27 cellular contexts compared by ENCODE assay signal in the genomic region with DNA sequence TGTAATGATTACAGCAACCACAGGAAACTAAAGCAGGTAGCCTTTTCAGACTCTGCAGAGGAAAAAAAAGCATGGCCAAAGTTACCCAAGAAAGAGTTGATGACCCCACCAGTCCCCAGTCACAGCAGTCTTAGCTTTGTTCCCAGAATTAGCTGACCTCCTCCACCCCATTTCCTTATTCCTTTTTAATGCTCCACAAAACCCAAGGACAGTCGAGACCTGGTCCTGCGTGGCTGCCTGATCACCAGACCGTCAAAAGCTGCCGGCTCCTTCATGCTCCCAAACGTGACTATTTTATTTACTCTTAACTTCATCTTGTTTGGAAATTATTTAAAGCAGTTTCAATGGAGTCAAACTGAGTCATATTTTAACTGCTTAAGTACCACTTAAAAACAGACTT.
"Had no signal": no experiment of that assay in that cellular context is flagged by ENCODE, and none has a peak within 500 bp of the region (broad histone marks: within the 10 kb centered on the region; RNA-seq: fewer than 3 reads in every experiment).

No MANE protein-coding gene starts in this region.

- H3K36me3 ChIP-seq: esophagus muscularis mucosa, gastrocnemius medialis, left lung, thoracic aorta had no signal

- H3K9me3 Mint-ChIP-seq: activated CD4-positive, alpha-beta T cell treated with anti-CD3 and anti-CD28 coated beads, Interleukin-2, amount 10 ng/mL, durations not matched to agents 7 days and 5 days; activated CD8-positive, alpha-beta T cell treated with anti-CD3 and anti-CD28 coated beads for 36 hours; activated T-helper 1 cell treated with anti-CD3 and anti-CD28 coated beads, Interleukin-12 subunit alpha, Interleukin-12 subunit beta, Interleukin-2, Interleukin-4 antibody, amounts not matched to agents 30 ng/mL and 10 ng/mL and 1 ng/mL, durations not matched to agents 14 hours and 24 hours and 36 hours; dendritic cell treated with granulocyte-macrophage colony-stimulating factor and Interleukin-4, amounts not matched to agents 40 ng/mL and 50 ng/mL, for 4 days; mesothelial cell of epicardium had no signal

- H3K27me3 Mint-ChIP-seq: activated CD4-positive, alpha-beta T cell treated with anti-CD3 and anti-CD28 coated beads, Interleukin-2, amount 10 ng/mL, durations not matched to agents 7 days and 5 days; activated naive CD4-positive, alpha-beta T cell treated with anti-CD3 and anti-CD28 coated beads, Interleukin-2, amount 50 U/mL, for 24 hours had no signal

- H3K4me1 Mint-ChIP-seq: activated CD4-positive, alpha-beta T cell treated with anti-CD3 and anti-CD28 coated beads, Interleukin-2, amount 10 ng/mL, durations not matched to agents 7 days and 5 days; activated CD8-positive, alpha-beta memory T cell treated with anti-CD3 and anti-CD28 coated beads, Interleukin-2, amount 10 ng/mL, durations not matched to agents 7 days and 5 days; activated naive CD4-positive, alpha-beta T cell treated with anti-CD3 and anti-CD28 coated beads, Interleukin-2, amount 50 U/mL, for 24 hours had no signal

- H3K9me3 ChIP-seq: esophagus muscularis mucosa, gastrocnemius medialis, left lung, thoracic aorta had no signal

- FAIRE-seq: endothelial cell of umbilical vein, islet of Langerhans had no signal

- DNase-seq: activated CD4-positive, alpha-beta T cell treated with anti-CD3 and anti-CD28 coated beads, Interleukin-2, amount 10 ng/mL, durations not matched to agents 7 days and 5 days; activated CD4-positive, CD25-positive, alpha-beta regulatory T cell treated with anti-CD3 and anti-CD28 coated beads, Interleukin-2, amount 50 U/mL, for 72 hours; activated CD8-positive, alpha-beta memory T cell treated with anti-CD3 and anti-CD28 coated beads, Interleukin-2, amount 10 ng/mL, durations not matched to agents 7 days and 5 days; activated CD8-positive, alpha-beta T cell treated with anti-CD3 and anti-CD28 coated beads for 36 hours; activated gamma-delta T cell; activated T-cell treated with anti-CD3 and anti-CD28 coated beads for 4 hours; anterior cingulate cortex; caudate nucleus; effector CD4-positive, alpha-beta T cell; gastrocnemius medialis; left lung; naive thymus-derived CD8-positive, alpha-beta T cell; right cardiac atrium; stimulated activated CD4-positive, alpha-beta T cell treated with anti-CD3 and anti-CD28 coated beads, Interleukin-4, amount 100 ng/mL, for 24 hours; stimulated activated naive CD4-positive, alpha-beta T cell treated with Interleukin-2 at 50 U/mL for 16 hours had no signal

- H3K27ac ChIP-seq: esophagus muscularis mucosa, gastrocnemius medialis, left lung, thoracic aorta, VCaP had no signal

- H3K4me3 ChIP-seq: esophagus muscularis mucosa, gastrocnemius medialis, left lung, lung, thoracic aorta had no signal

- H3K4me3 Mint-ChIP-seq: activated CD4-positive, alpha-beta T cell treated with anti-CD3 and anti-CD28 coated beads, Interleukin-2, amount 10 ng/mL, durations not matched to agents 7 days and 5 days; activated CD8-positive, alpha-beta memory T cell treated with anti-CD3 and anti-CD28 coated beads, Interleukin-2, amount 10 ng/mL, durations not matched to agents 7 days and 5 days; activated CD8-positive, alpha-beta T cell treated with anti-CD3 and anti-CD28 coated beads for 36 hours; activated naive CD4-positive, alpha-beta T cell treated with anti-CD3 and anti-CD28 coated beads, Interleukin-2, amount 50 U/mL, for 24 hours; activated T-helper 1 cell treated with anti-CD3 and anti-CD28 coated beads, Interleukin-12 subunit alpha, Interleukin-12 subunit beta, Interleukin-2, Interleukin-4 antibody, amounts not matched to agents 30 ng/mL and 10 ng/mL and 1 ng/mL, durations not matched to agents 14 hours and 24 hours and 36 hours; brain; dendritic cell treated with granulocyte-macrophage colony-stimulating factor and Interleukin-4, amounts not matched to agents 40 ng/mL and 50 ng/mL, for 4 days; mesothelial cell of epicardium; naive thymus-derived CD8-positive, alpha-beta T cell had no signal

- H3K27ac Mint-ChIP-seq: activated CD4-positive, alpha-beta T cell treated with anti-CD3 and anti-CD28 coated beads, Interleukin-2, amount 10 ng/mL, durations not matched to agents 7 days and 5 days; activated CD8-positive, alpha-beta memory T cell treated with anti-CD3 and anti-CD28 coated beads, Interleukin-2, amount 10 ng/mL, durations not matched to agents 7 days and 5 days; activated CD8-positive, alpha-beta T cell treated with anti-CD3 and anti-CD28 coated beads for 36 hours; activated naive CD4-positive, alpha-beta T cell treated with anti-CD3 and anti-CD28 coated beads, Interleukin-2, amount 50 U/mL, for 24 hours; activated T-helper 1 cell treated with anti-CD3 and anti-CD28 coated beads, Interleukin-12 subunit alpha, Interleukin-12 subunit beta, Interleukin-2, Interleukin-4 antibody, amounts not matched to agents 30 ng/mL and 10 ng/mL and 1 ng/mL, durations not matched to agents 14 hours and 24 hours and 36 hours; brain; dendritic cell treated with granulocyte-macrophage colony-stimulating factor and Interleukin-4, amounts not matched to agents 40 ng/mL and 50 ng/mL, for 4 days; mesothelial cell of epicardium; progenitor cell of endocrine pancreas had no signal

- H3K36me3 Mint-ChIP-seq: activated CD8-positive, alpha-beta memory T cell treated with anti-CD3 and anti-CD28 coated beads, Interleukin-2, amount 10 ng/mL, durations not matched to agents 7 days and 5 days; activated naive CD4-positive, alpha-beta T cell treated with anti-CD3 and anti-CD28 coated beads, Interleukin-2, amount 50 U/mL, for 24 hours; brain; mesothelial cell of epicardium had no signal

- H3K27me3 ChIP-seq: left lung had no signal
